In the genomic region with DNA sequence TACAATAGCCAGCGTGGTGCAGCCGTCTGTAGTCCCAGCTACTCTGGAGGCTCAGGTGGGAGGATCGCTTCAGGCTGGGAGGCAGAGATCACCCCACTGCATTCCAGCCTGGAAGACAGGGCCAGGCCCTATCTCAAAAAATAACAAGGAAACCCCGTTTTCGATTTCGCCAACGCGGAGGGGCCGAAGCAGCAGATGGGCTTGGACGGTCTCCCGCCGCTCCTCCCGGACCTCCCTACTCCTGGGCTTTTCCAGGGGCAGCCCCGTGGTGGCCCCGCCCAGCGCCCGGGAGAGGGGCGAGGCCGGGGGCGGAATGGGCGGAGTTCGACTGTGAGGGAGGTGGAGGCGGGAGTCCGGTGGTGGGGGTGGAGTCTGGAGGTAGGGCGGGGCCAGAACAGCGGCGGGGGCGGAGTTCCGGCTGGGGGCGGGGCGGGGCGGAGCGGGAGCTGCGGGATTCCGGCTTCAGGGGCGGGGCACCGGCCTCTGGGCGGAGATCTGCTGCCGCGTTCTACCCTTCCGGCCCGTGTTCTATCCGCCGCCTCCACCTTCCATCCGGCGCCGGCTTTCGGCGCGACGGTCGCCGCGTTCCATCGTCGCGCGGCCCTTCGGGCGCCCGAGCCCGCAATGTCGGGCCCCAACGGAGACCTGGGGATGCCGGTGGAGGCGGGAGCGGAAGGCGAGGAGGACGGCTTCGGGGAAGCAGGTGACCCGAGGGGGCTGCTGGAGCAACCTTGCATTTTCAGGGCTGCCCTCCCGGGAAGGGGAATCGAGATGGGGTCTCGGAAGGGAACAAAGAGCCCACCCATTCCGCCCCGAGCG, we compare ENCODE assay signal across 8 cellular contexts. TPM values are rescaled to one million over a fixed set of nuclear protein-coding genes. Genes with fewer than 3 reads are reported as not detected.
DNase-seq lines count a peak whose midpoint lies in the region; ATAC-seq and TF ChIP-seq lines count a peak whose summit lies in the region.

A gene with protein sequence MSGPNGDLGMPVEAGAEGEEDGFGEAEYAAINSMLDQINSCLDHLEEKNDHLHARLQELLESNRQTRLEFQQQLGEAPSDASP (plus strand): TSS at position 482 of the 819 bp plus-strand sequence. CDS start 143 bp downstream, at position 625.

- no peaks in the 10 kb centered on the region for H3K9me3 Mint-ChIP-seq in activated naive CD4-positive, alpha-beta T cell treated with anti-CD3 and anti-CD28 coated beads, Interleukin-2, amount 10 ng/mL, durations not matched to agents 7 days and 5 days

- H3K27ac Mint-ChIP-seq in activated naive CD4-positive, alpha-beta T cell treated with anti-CD3 and anti-CD28 coated beads, Interleukin-2, amount 10 ng/mL, durations not matched to agents 7 days and 5 days = peak within 1 kb of the TSS; percentile 93

- no peaks in the 10 kb centered on the region for H3K27me3 ChIP-seq in gastroesophageal sphincter

- peak; percentile 43 to 56 for TF ChIP-seq POLR2A in gastroesophageal sphincter (IDR thresholded peaks at IDR 0.05)

- peaks cover 19% of the 10 kb centered on the region for H3K36me3 Mint-ChIP-seq in activated naive CD4-positive, alpha-beta T cell treated with anti-CD3 and anti-CD28 coated beads, Interleukin-2, amount 10 ng/mL, durations not matched to agents 7 days and 5 days

- CTCF ChIA-PET in HEK293 (lab: Yijun Ruan, JAX) = interaction anchor here (0.5 to 1.9 kb wide), 5 partner anchors 9 to 42 kb away, joined by 3 to 5 read pairs (median 3); no protein-coding TSS in a partner anchor
- CTCF ChIA-PET in activated naive CD4-positive, alpha-beta T cell treated with anti-CD3 and anti-CD28 coated beads, Interleukin-2, amount 10 ng/mL, durations not matched to agents 7 days and 5 days (lab: Charles Lee) = interaction anchor here (0.6 to 1.9 kb wide), 7 partner anchors 10 to 250 kb away, joined by 3 to 5 read pairs (median 4); a partner anchor contains a TSS

- DNase-seq in NCI-H1048 (lab: John Stamatoyannopoulos, UW) = peak; percentile 80
- DNase-seq in SK-N-MC (ENCODE audit: low read depth, low spot score) = peak; percentile 18
- peak; percentile 95 for DNase-seq in activated naive CD4-positive, alpha-beta T cell treated with anti-CD3 and anti-CD28 coated beads, Interleukin-2, amount 10 ng/mL, durations not matched to agents 7 days and 5 days
- DNase-seq in non-pigmented ciliary epithelial cell (ENCODE audit: low read depth) = peak; percentile 36
- peak; percentile 59 to 97 (median 92) for DNase-seq in substantia nigra (lab: John Stamatoyannopoulos, UW)

- TF ChIP-seq CTCF in HEK293 (tag by site-specific recombination; IDR thresholded peaks at IDR 0.05) (no peak), gastroesophageal sphincter (IDR thresholded peaks at IDR 0.05) (no peak)

- peaks cover 4% of the 10 kb centered on the region for H3K27me3 Mint-ChIP-seq in activated naive CD4-positive, alpha-beta T cell treated with anti-CD3 and anti-CD28 coated beads, Interleukin-2, amount 10 ng/mL, durations not matched to agents 7 days and 5 days

- POLR2A ChIA-PET in HEK293 (lab: Yijun Ruan, JAX) = interaction anchor here (0.6 to 3.9 kb wide), 20 partner anchors 9 to 565 kb away, joined by 3 to 30 read pairs (median 4); a partner anchor contains a TSS

- no peak for TF ChIP-seq EP300 in gastroesophageal sphincter (IDR thresholded peaks at IDR 0.05)

- H3K27ac ChIP-seq in HEK293 (ENCODE audit: extremely low read depth, low read depth, low read length) (peak within 1 kb of the TSS; percentile 78), SK-N-MC (peak within 1 kb of the TSS; percentile 54), gastroesophageal sphincter (peak within 1 kb of the TSS; percentile 10 to 79 (median 76)), substantia nigra (ENCODE audit: low read depth, low read length, poor library complexity, severe bottlenecking) (peak within 1 kb of the TSS; percentile 72)

- H3K36me3 ChIP-seq in ES-I3 (ENCODE audit: insufficient read depth, low read length) (no peaks in the 10 kb centered on the region), HEK293 (ENCODE audit: control insufficient read depth in 2 of 2, insufficient read depth in 1 of 2, low read length in 2 of 2) (peaks cover 0 to 32% of the 10 kb centered on the region in 2 experiments; a peak in 2 of 3 replicates), SK-N-MC (ENCODE audit: insufficient read depth, low read length) (peaks cover 8% of the 10 kb centered on the region; the same call in 1 of the 2 replicates), gastroesophageal sphincter (peaks cover 0 to 25% of the 10 kb centered on the region in 2 donors)

- H3K4me3 ChIP-seq in HEK293 (ENCODE audit: low read depth, low read length) = peak within 1 kb of the TSS; percentile 60
- H3K4me3 ChIP-seq in SK-N-MC = peak within 1 kb of the TSS; percentile 95
- H3K4me3 ChIP-seq in gastroesophageal sphincter = peak within 1 kb of the TSS; percentile 51 to 79

- H3K9me3 ChIP-seq in ES-I3 (ENCODE audit: control insufficient read depth, insufficient read depth, low read length) (no peaks in the 10 kb centered on the region), HEK293 (ENCODE audit: control insufficient read depth, insufficient read depth, low read depth, low read length) (no peaks in the 10 kb centered on the region), SK-N-MC (ENCODE audit: low read depth, low read length) (no peaks in the 10 kb centered on the region), gastroesophageal sphincter (no peaks in the 10 kb centered on the region)

- 0 out of 2 replicates have a peak, but pooled peaks cover 3% of the 10 kb centered on the region for H3K4me1 ChIP-seq in ES-I3 (ENCODE audit: insufficient read depth, low read length)
- no peaks in the 10 kb centered on the region for H3K4me1 ChIP-seq in HEK293 (ENCODE audit: control insufficient read depth, insufficient read depth, low read length)
- H3K4me1 ChIP-seq in gastroesophageal sphincter = peaks cover 0 to 30% (median 7%) of the 10 kb centered on the region in 3 donors

- H3K4me1 Mint-ChIP-seq in activated naive CD4-positive, alpha-beta T cell treated with anti-CD3 and anti-CD28 coated beads, Interleukin-2, amount 10 ng/mL, durations not matched to agents 7 days and 5 days = peaks cover 24% of the 10 kb centered on the region

- WGBS in gastroesophageal sphincter (ENCODE audit: low coverage in 1 of 2), 2 donors = 0% methylated on average over 2 to 3 of the region's 77 CpGs

- H3K9ac ChIP-seq in ES-I3 (ENCODE audit: low read depth, low read length) (peak within 1 kb of the TSS; percentile 87), SK-N-MC (ENCODE audit: insufficient read length) (peak within 1 kb of the TSS; percentile 81)

- ATAC-seq in gastroesophageal sphincter = peak; percentile 96

- peak within 1 kb of the TSS; percentile 78 for H3K4me3 Mint-ChIP-seq in activated naive CD4-positive, alpha-beta T cell treated with anti-CD3 and anti-CD28 coated beads, Interleukin-2, amount 10 ng/mL, durations not matched to agents 7 days and 5 days

TF ChIP-seq in HEK293, 187 proteins besides CTCF, POLR2A, EP300 and RAD21 (continues in another document):
- TF ChIP-seq ZNF629 (tag by site-specific recombination; IDR thresholded peaks at IDR 0.05) = 0 out of 2 replicates have a peak, but pooled peaks have one; percentile 19
- TF ChIP-seq KLF1 (tag by site-specific recombination; IDR thresholded peaks at IDR 0.05) = peak; percentile 86
- TF ChIP-seq ZNF624 (tag by site-specific recombination; IDR thresholded peaks at IDR 0.05) = no peak
- peak; percentile 71 for TF ChIP-seq GLIS1 (tag by site-specific recombination; IDR thresholded peaks at IDR 0.05)
- TF ChIP-seq ZNF501 (tag by site-specific recombination; IDR thresholded peaks at IDR 0.05) = no peak; the same call in 1 of the 2 replicates
- TF ChIP-seq ZEB2 (tag by site-specific recombination; IDR thresholded peaks at IDR 0.05) = peak; percentile 42; the same call in 1 of the 2 replicates
- peak; percentile 22 for TF ChIP-seq ZNF660 (tag by site-specific recombination; IDR thresholded peaks at IDR 0.05)
- TF ChIP-seq, protein P1, sequence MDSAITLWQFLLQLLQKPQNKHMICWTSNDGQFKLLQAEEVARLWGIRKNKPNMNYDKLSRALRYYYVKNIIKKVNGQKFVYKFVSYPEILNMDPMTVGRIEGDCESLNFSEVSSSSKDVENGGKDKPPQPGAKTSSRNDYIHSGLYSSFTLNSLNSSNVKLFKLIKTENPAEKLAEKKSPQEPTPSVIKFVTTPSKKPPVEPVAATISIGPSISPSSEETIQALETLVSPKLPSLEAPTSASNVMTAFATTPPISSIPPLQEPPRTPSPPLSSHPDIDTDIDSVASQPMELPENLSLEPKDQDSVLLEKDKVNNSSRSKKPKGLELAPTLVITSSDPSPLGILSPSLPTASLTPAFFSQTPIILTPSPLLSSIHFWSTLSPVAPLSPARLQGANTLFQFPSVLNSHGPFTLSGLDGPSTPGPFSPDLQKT (IDR thresholded peaks at IDR 0.05; ENCODE audit: borderline replicate concordance, low read depth, low read length) = no peak
- TF ChIP-seq ZNF843 (tag by site-specific recombination; IDR thresholded peaks at IDR 0.05) = 0 out of 2 replicates have a peak, but pooled peaks have one; percentile 27
- TF ChIP-seq ZNF792 (tag by site-specific recombination; IDR thresholded peaks at IDR 0.05) = no peak
- TF ChIP-seq, protein P2, sequence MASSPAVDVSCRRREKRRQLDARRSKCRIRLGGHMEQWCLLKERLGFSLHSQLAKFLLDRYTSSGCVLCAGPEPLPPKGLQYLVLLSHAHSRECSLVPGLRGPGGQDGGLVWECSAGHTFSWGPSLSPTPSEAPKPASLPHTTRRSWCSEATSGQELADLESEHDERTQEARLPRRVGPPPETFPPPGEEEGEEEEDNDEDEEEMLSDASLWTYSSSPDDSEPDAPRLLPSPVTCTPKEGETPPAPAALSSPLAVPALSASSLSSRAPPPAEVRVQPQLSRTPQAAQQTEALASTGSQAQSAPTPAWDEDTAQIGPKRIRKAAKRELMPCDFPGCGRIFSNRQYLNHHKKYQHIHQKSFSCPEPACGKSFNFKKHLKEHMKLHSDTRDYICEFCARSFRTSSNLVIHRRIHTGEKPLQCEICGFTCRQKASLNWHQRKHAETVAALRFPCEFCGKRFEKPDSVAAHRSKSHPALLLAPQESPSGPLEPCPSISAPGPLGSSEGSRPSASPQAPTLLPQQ (tag by site-specific recombination; IDR thresholded peaks at IDR 0.05) = 0 out of 2 replicates have a peak, but pooled peaks have one; percentile 8
- TF ChIP-seq PRDM1 (tag by site-specific recombination; IDR thresholded peaks at IDR 0.05) = no peak
- TF ChIP-seq ZNF24 (tag by site-specific recombination; IDR thresholded peaks at IDR 0.05) = peak; percentile 40; the same call in 1 of the 2 replicates
- TF ChIP-seq KLF10 (tag by site-specific recombination; IDR thresholded peaks at IDR 0.05) = peak; percentile 48; the same call in 1 of the 2 replicates

RNA-seq across cellular contexts. Expression of the gene that starts here (rescaled TPM):
- 100 to 1,000 TPM; 139 to 165 (median 145) TPM for total RNA-seq in gastroesophageal sphincter

Comparison
In these comparisons a context has a peak if more than half of its experiments do, and no peak if none do; other contexts are left out.
1. Peak in every context shown above with its lines: DNase-seq, ATAC-seq, H3K4me3 ChIP-seq and H3K27ac ChIP-seq.
2. DNase-seq: peak in every context shown above with its lines; median percentile 95 in activated naive CD4-positive, alpha-beta T cell treated with anti-CD3 and anti-CD28 coated beads, Interleukin-2, amount 10 ng/mL, durations not matched to agents 7 days and 5 days; 92 in substantia nigra; 80 in NCI-H1048; 36 in non-pigmented ciliary epithelial cell; 18 in SK-N-MC.